Comparison of ENCODE assay signal across 25 cellular contexts in genomic region chr3:48783304-48783703, GRCh38.
"Had no signal": no experiment of that assay in that cellular context is flagged by ENCODE, and none has a peak within 500 bp of the region (broad histone marks: within the 10 kb centered on the region; RNA-seq: fewer than 3 reads in every experiment).

No MANE protein-coding gene starts in this region.

- H3K4me1 Mint-ChIP-seq: stimulated activated memory B cell treated with anti-CD40 and anti-IgM and Interleukin-4, amounts not matched to agents 10 μg/mL and 1 μg/mL and 100 μg/mL, for 72 hours had no signal

- DNase-seq: dermis blood vessel endothelial cell; effector memory CD4-positive, alpha-beta T cell; esophagus squamous epithelium; foreskin melanocyte; hypothalamus; immature natural killer cell; islet precursor cell; kidney glomerular epithelial cell; left colon; left ventricle myocardium superior; lower lobe of right lung; naive thymus-derived CD8-positive, alpha-beta T cell; nephron progenitor cell; pancreas; right lobe of liver; stimulated activated CD4-positive, alpha-beta T cell treated with anti-CD3 and anti-CD28 coated beads, Interleukin-2, amount 100 ng/mL, for 24 hours; stimulated activated CD4-positive, alpha-beta T cell treated with anti-CD3 and anti-CD28 coated beads, Interleukin-4, amount 100 ng/mL, for 24 hours; stimulated activated naive CD8-positive, alpha-beta T cell treated with anti-CD3 and anti-CD28 coated beads, Interleukin-15, Interleukin-2, amounts not matched to agents 100 U/mL and 50 U/mL, for 24 hours; substantia nigra; testis; tibial artery had no signal

- H3K27me3 ChIP-seq: esophagus squamous epithelium, neutrophil, pancreas, right lobe of liver, testis, tibial artery had no signal

- H3K27ac ChIP-seq: coronary artery, esophagus squamous epithelium, lower lobe of right lung, neutrophil, pancreas, right lobe of liver, testis, tibial artery had no signal

- H3K27me3 Mint-ChIP-seq: naive thymus-derived CD8-positive, alpha-beta T cell; stimulated activated memory B cell treated with anti-CD40 and anti-IgM and Interleukin-4, amounts not matched to agents 10 μg/mL and 1 μg/mL and 100 μg/mL, for 72 hours; type B pancreatic cell had no signal

- H3K4me3 ChIP-seq: coronary artery, esophagus squamous epithelium, lower lobe of right lung, pancreas, right lobe of liver, testis, tibial artery had no signal

- H3K27ac Mint-ChIP-seq: nephron progenitor cell; stimulated activated memory B cell treated with anti-CD40 and anti-IgM and Interleukin-4, amounts not matched to agents 10 μg/mL and 1 μg/mL and 100 μg/mL, for 72 hours; type B pancreatic cell had no signal

- H3K4me3 Mint-ChIP-seq: immature natural killer cell; naive thymus-derived CD8-positive, alpha-beta T cell; nephron progenitor cell; stimulated activated memory B cell treated with anti-CD40 and anti-IgM and Interleukin-4, amounts not matched to agents 10 μg/mL and 1 μg/mL and 100 μg/mL, for 72 hours; type B pancreatic cell had no signal

- H3K9me3 ChIP-seq: esophagus squamous epithelium, lower lobe of right lung, neutrophil, pancreas, right lobe of liver, testis, tibial artery had no signal

- H3K9me3 Mint-ChIP-seq: immature natural killer cell; naive thymus-derived CD8-positive, alpha-beta T cell; nephron progenitor cell; stimulated activated memory B cell treated with anti-CD40 and anti-IgM and Interleukin-4, amounts not matched to agents 10 μg/mL and 1 μg/mL and 100 μg/mL, for 72 hours; type B pancreatic cell had no signal

- H3K4me1 ChIP-seq: esophagus squamous epithelium, lower lobe of right lung, pancreas, right lobe of liver, testis, tibial artery had no signal

- ATAC-seq: left colon; left ventricle myocardium superior; lower lobe of right lung; naive thymus-derived CD8-positive, alpha-beta T cell; pancreas; right lobe of liver; stimulated activated memory B cell treated with anti-CD40 and anti-IgM and Interleukin-4, amounts not matched to agents 10 μg/mL and 1 μg/mL and 100 μg/mL, for 72 hours; stimulated activated naive CD8-positive, alpha-beta T cell treated with anti-CD3 and anti-CD28 coated beads, Interleukin-15, Interleukin-2, amounts not matched to agents 100 U/mL and 50 U/mL, for 24 hours had no signal
